Comparison of ENCODE assay signal across 2 cellular contexts in the genomic region with DNA sequence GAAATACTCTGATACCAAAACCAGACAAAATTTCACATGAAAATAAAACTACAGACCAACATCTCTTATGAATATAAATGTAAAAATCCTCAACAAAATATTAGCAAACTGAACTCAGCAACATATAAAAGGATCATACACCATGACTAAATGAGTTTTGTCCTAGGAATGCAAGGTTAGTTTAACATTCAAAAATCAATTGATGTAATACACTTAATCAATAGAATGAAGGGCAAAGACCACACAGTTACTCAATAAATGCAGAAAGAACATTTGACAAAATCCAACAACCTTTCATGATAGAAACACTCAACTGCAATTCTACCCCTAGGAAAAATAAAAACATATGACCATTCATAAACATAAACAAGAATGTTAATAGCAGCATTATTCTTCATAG.
TF ChIP-seq lines count a peak whose summit lies in the region.

No MANE protein-coding gene starts in this region.

TF ChIP-seq in HepG2, 621 proteins besides CTCF, POLR2A, EP300 and RAD21:
- TF ChIP-seq XBP1 (CRISPR knock-in tag; IDR thresholded peaks at IDR 0.05): no peak
- TF ChIP-seq, protein P1, sequence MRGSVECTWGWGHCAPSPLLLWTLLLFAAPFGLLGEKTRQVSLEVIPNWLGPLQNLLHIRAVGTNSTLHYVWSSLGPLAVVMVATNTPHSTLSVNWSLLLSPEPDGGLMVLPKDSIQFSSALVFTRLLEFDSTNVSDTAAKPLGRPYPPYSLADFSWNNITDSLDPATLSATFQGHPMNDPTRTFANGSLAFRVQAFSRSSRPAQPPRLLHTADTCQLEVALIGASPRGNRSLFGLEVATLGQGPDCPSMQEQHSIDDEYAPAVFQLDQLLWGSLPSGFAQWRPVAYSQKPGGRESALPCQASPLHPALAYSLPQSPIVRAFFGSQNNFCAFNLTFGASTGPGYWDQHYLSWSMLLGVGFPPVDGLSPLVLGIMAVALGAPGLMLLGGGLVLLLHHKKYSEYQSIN (CRISPR knock-in tag; IDR thresholded peaks at IDR 0.05; ENCODE audit: borderline replicate concordance): no peak
- no peak for TF ChIP-seq HMGA1 (CRISPR knock-in tag; conservative IDR thresholded peaks at IDR 0.05)
- TF ChIP-seq KAT2B (IDR thresholded peaks at IDR 0.05; ENCODE audit: borderline replicate concordance, low read depth, low read length): peak; percentile 72; the same call in 1 of the 2 replicates
- no peak for TF ChIP-seq ZBTB8A (CRISPR knock-in tag; IDR thresholded peaks at IDR 0.05; ENCODE audit: borderline replicate concordance, low read depth)
- no peak for TF ChIP-seq KAT8 (CRISPR knock-in tag; IDR thresholded peaks at IDR 0.05)

TF ChIP-seq in K562, 482 proteins besides CTCF, POLR2A, EP300 and RAD21:
- TF ChIP-seq HNRNPLL (IDR thresholded peaks at IDR 0.05; ENCODE audit: low read depth, low read length, poor library complexity, severe bottlenecking): no peak
- TF ChIP-seq RHOXF2B (CRISPR knock-in tag; conservative IDR thresholded peaks at IDR 0.05): no peak
- TF ChIP-seq ZNF324 (CRISPR knock-in tag; IDR thresholded peaks at IDR 0.05): peak; percentile 84
- no peak for TF ChIP-seq GTF2E2 (tag; IDR thresholded peaks at IDR 0.05)
- no peak for TF ChIP-seq TEAD4 (IDR thresholded peaks at IDR 0.05; ENCODE audit: low read length)
- no peak for TF ChIP-seq TEAD4 (CRISPR knock-in tag; IDR thresholded peaks at IDR 0.05; ENCODE audit: borderline replicate concordance)
- TF ChIP-seq, protein P2, sequence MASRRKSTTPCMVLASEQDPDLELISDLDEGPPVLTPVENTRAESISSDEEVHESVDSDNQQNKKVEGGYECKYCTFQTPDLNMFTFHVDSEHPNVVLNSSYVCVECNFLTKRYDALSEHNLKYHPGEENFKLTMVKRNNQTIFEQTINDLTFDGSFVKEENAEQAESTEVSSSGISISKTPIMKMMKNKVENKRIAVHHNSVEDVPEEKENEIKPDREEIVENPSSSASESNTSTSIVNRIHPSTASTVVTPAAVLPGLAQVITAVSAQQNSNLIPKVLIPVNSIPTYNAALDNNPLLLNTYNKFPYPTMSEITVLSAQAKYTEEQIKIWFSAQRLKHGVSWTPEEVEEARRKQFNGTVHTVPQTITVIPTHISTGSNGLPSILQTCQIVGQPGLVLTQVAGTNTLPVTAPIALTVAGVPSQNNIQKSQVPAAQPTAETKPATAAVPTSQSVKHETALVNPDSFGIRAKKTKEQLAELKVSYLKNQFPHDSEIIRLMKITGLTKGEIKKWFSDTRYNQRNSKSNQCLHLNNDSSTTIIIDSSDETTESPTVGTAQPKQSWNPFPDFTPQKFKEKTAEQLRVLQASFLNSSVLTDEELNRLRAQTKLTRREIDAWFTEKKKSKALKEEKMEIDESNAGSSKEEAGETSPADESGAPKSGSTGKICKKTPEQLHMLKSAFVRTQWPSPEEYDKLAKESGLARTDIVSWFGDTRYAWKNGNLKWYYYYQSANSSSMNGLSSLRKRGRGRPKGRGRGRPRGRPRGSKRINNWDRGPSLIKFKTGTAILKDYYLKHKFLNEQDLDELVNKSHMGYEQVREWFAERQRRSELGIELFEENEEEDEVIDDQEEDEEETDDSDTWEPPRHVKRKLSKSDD (conservative IDR thresholded peaks at IDR 0.05; ENCODE audit: low read length): no peak
- TF ChIP-seq TCF7 (IDR thresholded peaks at IDR 0.05; ENCODE audit: borderline replicate concordance): no peak
- TF ChIP-seq GTF2F1 (IDR thresholded peaks at IDR 0.05; ENCODE audit: low read depth, low read length): no peak
